In genomic region chr10:7471720-7472367, GRCh38 we compare ENCODE assay signal across 8 cellular contexts.
A peak's percentile ranks its signal among the peaks of the same experiment; 100 is the strongest.
DNase-seq lines count a peak whose midpoint lies in the region; ATAC-seq and TF ChIP-seq lines count a peak whose summit lies in the region.

No MANE protein-coding gene starts in this region.

- H3K9me3 ChIP-seq in left ventricle myocardium inferior (replicated peaks) (no peaks in the 10 kb centered on the region), OCI-LY7 (ENCODE audit: low read length) (no peaks in the 10 kb centered on the region; the same call in 1 of the 2 replicates)
- H3K9me3 ChIP-seq in naive thymus-derived CD4-positive, alpha-beta T cell (ENCODE audit: control insufficient read depth in 2 of 3, low read length in 3 of 3), result no peaks in the 10 kb centered on the region

- H3K4me2 ChIP-seq in OCI-LY7 (ENCODE audit: low read length), result peak overlapping the region; percentile 82

- H3K4me3 Mint-ChIP-seq in naive thymus-derived CD4-positive, alpha-beta T cell, result peak overlapping the region; percentile 73 to 93 (median 88)

- H3K4me1 ChIP-seq in left ventricle myocardium inferior, result peaks cover 14% of the 10 kb centered on the region
- peaks cover 75% of the 10 kb centered on the region for H3K4me1 ChIP-seq in OCI-LY7 (ENCODE audit: insufficient read depth, low read length, poor library complexity, severe bottlenecking)
- peaks cover 10 to 19% of the 10 kb centered on the region in 2 donors for H3K4me1 ChIP-seq in naive thymus-derived CD4-positive, alpha-beta T cell (ENCODE audit: control insufficient read depth in 2 of 2, insufficient read depth in 2 of 2, low read length in 2 of 2)

- no peak for DNase-seq in Right ventricle myocardium superior
- no peak for DNase-seq in left ventricle myocardium inferior
- DNase-seq in OCI-LY7 (ENCODE audit: low spot score), result peak; percentile 99
- peak in 4 of 9 donors; percentile 6 to 19 (median 10) for DNase-seq in naive thymus-derived CD4-positive, alpha-beta T cell
- no peak for DNase-seq in NCI-H1694 treated with DMSO at 0.1 percent for 48 hours (lab: John Stamatoyannopoulos, UW)
- DNase-seq in NCI-H2107 (lab: John Stamatoyannopoulos, UW), result no peak
- no peak for DNase-seq in NCI-H2081 treated with DMSO at 0.1 percent for 48 hours (lab: John Stamatoyannopoulos, UW)

- H3K27ac Mint-ChIP-seq in naive thymus-derived CD4-positive, alpha-beta T cell, result peak overlapping the region in 8 of 9 donors; percentile 72 to 91 (median 85)

- CTCF ChIA-PET in OCI-LY7 (lab: Charles Lee; ENCODE audit: unreplicated experiment), result no interaction called here
- CTCF ChIA-PET in naive thymus-derived CD4-positive, alpha-beta T cell (lab: Charles Lee), result interaction anchor here (1.7 kb wide), 1 partner anchor 13 kb away, joined by 4 read pairs; no protein-coding TSS in a partner anchor

- ATAC-seq in Right ventricle myocardium superior (ENCODE audit: poor library complexity) (peak; percentile 42), HG02884 (IDR thresholded peaks at IDR 0.05; ENCODE audit: unreplicated experiment) (peak; percentile 82)
- ATAC-seq in naive thymus-derived CD4-positive, alpha-beta T cell, result peak; percentile 72

- H4K20me1 ChIP-seq in OCI-LY7 (ENCODE audit: insufficient read depth, low read length), result no peaks in the 10 kb centered on the region

- H2AFZ ChIP-seq in OCI-LY7 (ENCODE audit: low read length), result peak overlapping the region; percentile 53; the same call in 1 of the 2 replicates

- no peak overlapping the region for H3K27ac ChIP-seq in left ventricle myocardium inferior (replicated peaks)
- peak overlapping the region; percentile 91 for H3K27ac ChIP-seq in OCI-LY7 (ENCODE audit: low read depth, low read length, poor library complexity, severe bottlenecking)
- H3K27ac ChIP-seq in naive thymus-derived CD4-positive, alpha-beta T cell (ENCODE audit: low read depth, low read length), result peak overlapping the region; percentile 51

- H3K36me3 ChIP-seq in left ventricle myocardium inferior, result no peaks in the 10 kb centered on the region
- H3K36me3 ChIP-seq in OCI-LY7 (ENCODE audit: insufficient read depth, low read length), result no peaks in the 10 kb centered on the region
- no peaks in the 10 kb centered on the region for H3K36me3 ChIP-seq in naive thymus-derived CD4-positive, alpha-beta T cell (ENCODE audit: control insufficient read depth in 2 of 3, insufficient read depth in 3 of 3, low read length in 3 of 3)

- no TSS peak for BruUV-seq in OCI-LY7 (replicated peaks; lab: Mats Ljungman, UMichigan)

- TF ChIP-seq CTCF in left ventricle myocardium inferior (IDR thresholded peaks at IDR 0.05; ENCODE audit: borderline replicate concordance) (no peak), OCI-LY7 (conservative IDR thresholded peaks at IDR 0.05; ENCODE audit: low read length) (no peak)

- H3K79me2 ChIP-seq in OCI-LY7 (ENCODE audit: insufficient read depth, low read depth, low read length), result peaks cover 9% of the 10 kb centered on the region; the same call in 1 of the 2 replicates

- no peak overlapping the region for H3K4me3 ChIP-seq in left ventricle myocardium inferior
- peak overlapping the region; percentile 55 for H3K4me3 ChIP-seq in OCI-LY7 (ENCODE audit: low read depth, low read length, poor library complexity, severe bottlenecking)
- peak overlapping the region; percentile 62 for H3K4me3 ChIP-seq in naive thymus-derived CD4-positive, alpha-beta T cell (ENCODE audit: low read length)

- H3K27me3 Mint-ChIP-seq in naive thymus-derived CD4-positive, alpha-beta T cell, result peaks cover 0 to 2% (median 0%) of the 10 kb centered on the region in 5 donors

- H3K9me2 ChIP-seq in OCI-LY7 (ENCODE audit: insufficient read depth, low read length), result no peaks in the 10 kb centered on the region

- H3K4me1 Mint-ChIP-seq in naive thymus-derived CD4-positive, alpha-beta T cell, result peaks cover 23 to 55% (median 36%) of the 10 kb centered on the region in 7 donors

- H3K9me3 Mint-ChIP-seq in naive thymus-derived CD4-positive, alpha-beta T cell, result peaks cover 0 to 1% (median 0%) of the 10 kb centered on the region in 11 donors

- H3K27me3 ChIP-seq in left ventricle myocardium inferior (ENCODE audit: low read depth), result peaks cover 13% of the 10 kb centered on the region
- no peaks in the 10 kb centered on the region for H3K27me3 ChIP-seq in naive thymus-derived CD4-positive, alpha-beta T cell (ENCODE audit: control insufficient read depth in 2 of 2, insufficient read depth in 2 of 2, low read length in 2 of 2)

- H3K36me3 Mint-ChIP-seq in naive thymus-derived CD4-positive, alpha-beta T cell, result peaks cover 0 to 4% (median 0%) of the 10 kb centered on the region in 5 donors

- intact Hi-C loops in Right ventricle myocardium superior (cut with DNase I), result no loop called here
- intact Hi-C loops in left ventricle myocardium inferior (cut with micrococcal nuclease), result no loop called here
- intact Hi-C loops in OCI-LY7 (cut with micrococcal nuclease; ENCODE audit: unreplicated experiment), result loop anchor here (1.0 to 10.0 kb wide), 4 partner anchors 8 to 1887 kb away; no protein-coding TSS in a partner anchor
- intact Hi-C loops in naive thymus-derived CD4-positive, alpha-beta T cell (cut with micrococcal nuclease), result loop anchor here (1.0 to 10.0 kb wide), 4 partner anchors 12 to 277 kb away; no protein-coding TSS in a partner anchor

- POLR2A ChIA-PET in OCI-LY7 (lab: Charles Lee), result interaction anchor here (0.5 to 1.3 kb wide), 10 partner anchors 8 to 557 kb away, joined by 3 to 5 read pairs (median 4); partner anchors contain the start of gene SFMBT2
- POLR2A ChIA-PET in naive thymus-derived CD4-positive, alpha-beta T cell (lab: Charles Lee), result interaction anchor here (0.6 to 3.4 kb wide), 2 partner anchors 13 to 62 kb away, joined by 8 to 14 read pairs; no protein-coding TSS in a partner anchor

Comparison
In these comparisons a context has a peak if more than half of its experiments do, and no peak if none do; other contexts are left out.
1. intact Hi-C loops: an anchor here in OCI-LY7 (1.0 to 10.0 kb wide) and naive thymus-derived CD4-positive, alpha-beta T cell (1.0 to 10.0 kb wide); none called in Right ventricle myocardium superior and left ventricle myocardium inferior.